Comparison of ENCODE assay signal across 40 cellular contexts in the genomic region with DNA sequence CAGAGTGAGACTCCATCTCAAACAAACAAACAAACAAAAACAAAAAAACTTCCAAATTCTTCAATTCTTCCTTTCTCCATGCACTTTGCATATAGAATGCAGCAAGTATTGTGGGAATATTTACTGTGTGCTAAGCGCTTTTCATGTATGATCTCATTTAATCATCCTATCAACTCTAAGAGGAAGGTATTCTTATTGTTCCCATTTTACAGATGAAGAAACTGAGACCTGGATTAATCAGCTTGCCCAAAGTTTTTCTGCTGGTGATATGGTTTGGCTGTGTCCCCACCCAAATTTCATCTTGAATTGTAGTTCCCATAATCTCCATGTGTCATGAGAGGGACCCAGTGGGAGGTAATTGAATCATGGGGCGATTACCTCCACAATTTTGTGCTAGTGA. TPM values are rescaled to one million over a fixed set of nuclear protein-coding genes. Genes with fewer than 3 reads are reported as not detected.
"Had no signal": no experiment of that assay in that cellular context is flagged by ENCODE, and none has a peak within 500 bp of the region (broad histone marks: within the 10 kb centered on the region; RNA-seq: fewer than 3 reads in every experiment).

No MANE protein-coding gene starts in this region.

- H3K4me1 ChIP-seq: adrenal gland, ascending aorta, body of pancreas, breast epithelium had no signal

- H3K36me3 Mint-ChIP-seq: activated naive CD4-positive, alpha-beta T cell treated with anti-CD3 and anti-CD28 coated beads, Interleukin-2, amount 10 ng/mL, durations not matched to agents 7 days and 5 days; activated naive CD4-positive, alpha-beta T cell treated with anti-CD3 and anti-CD28 coated beads, Interleukin-2, amount 50 U/mL, for 24 hours; activated naive CD4-positive, alpha-beta T cell treated with anti-CD3 and anti-CD28 coated beads, Interleukin-2, amount 50 U/mL, for 72 hours; activated naive CD8-positive, alpha-beta T cell; activated naive CD8-positive, alpha-beta T cell treated with anti-CD3 and anti-CD28 coated beads for 36 hours; activated naive CD8-positive, alpha-beta T cell treated with anti-CD3 and anti-CD28 coated beads, Interleukin-2, amount 10 ng/mL, durations not matched to agents 7 days and 5 days; brain had no signal

- DNase-seq: activated effector memory CD4-positive, alpha-beta T cell treated with anti-CD3 and anti-CD28 coated beads, Interleukin-2, amount 50 U/mL, for 16 hours; activated effector memory CD4-positive, alpha-beta T cell treated with Interleukin-2 at 50 U/mL for 16 hours; activated gamma-delta T cell; activated gamma-delta T cell treated with Interleukin-2 at 50 U/mL for 16 hours; activated naive CD4-positive, alpha-beta T cell; activated naive CD4-positive, alpha-beta T cell treated with anti-CD3 and anti-CD28 coated beads for 36 hours; activated naive CD4-positive, alpha-beta T cell treated with anti-CD3 and anti-CD28 coated beads, Interleukin-2, amount 10 ng/mL, durations not matched to agents 7 days and 5 days; activated naive CD4-positive, alpha-beta T cell treated with anti-CD3 and anti-CD28 coated beads, Interleukin-2, amount 50 U/mL, for 16 hours; activated naive CD4-positive, alpha-beta T cell treated with Interleukin-2 at 50 U/mL for 16 hours; activated naive CD8-positive, alpha-beta T cell treated with anti-CD3 and anti-CD28 coated beads for 36 hours; activated naive CD8-positive, alpha-beta T cell treated with anti-CD3 and anti-CD28 coated beads, Interleukin-2, amount 10 ng/mL, durations not matched to agents 7 days and 5 days; activated naive CD8-positive, alpha-beta T cell treated with anti-CD3 and anti-CD28 coated beads, Interleukin-2, amount 50 U/mL, for 24 hours; activated T-cell treated with anti-CD3 and anti-CD28 coated beads, Interleukin-2, amount 50 U/mL, for 1 hour; activated T-cell treated with anti-CD3 and anti-CD28 coated beads, Interleukin-2, amount 50 U/mL, for 24 hours; activated T-cell treated with anti-CD3 and anti-CD28 coated beads, Interleukin-2, amount 50 U/mL, for 4 hours; activated T-cell treated with anti-CD3 and anti-CD28 coated beads, Interleukin-2, amount 50 U/mL, for 48 hours; activated T-cell treated with anti-CD3 and anti-CD28 coated beads, Interleukin-2, amount 50 U/mL, for 72 hours; adrenal gland; amniotic stem cell; amygdala; anterior cingulate cortex; aorta; body of pancreas; brain microvascular endothelial cell; caudate nucleus; central memory CD4-positive, alpha-beta T cell; cerebellar nuclear complex had no signal

- H3K27me3 Mint-ChIP-seq: brain had no signal

- H3K9me3 ChIP-seq: adrenal gland, ascending aorta, breast epithelium had no signal

- H3K9me3 Mint-ChIP-seq: activated naive CD4-positive, alpha-beta T cell treated with anti-CD3 and anti-CD28 coated beads for 36 hours; activated naive CD4-positive, alpha-beta T cell treated with anti-CD3 and anti-CD28 coated beads, Interleukin-2, amount 10 ng/mL, durations not matched to agents 7 days and 5 days; activated naive CD4-positive, alpha-beta T cell treated with anti-CD3 and anti-CD28 coated beads, Interleukin-2, amount 50 U/mL, for 24 hours; activated naive CD8-positive, alpha-beta T cell treated with anti-CD3 and anti-CD28 coated beads for 36 hours; activated naive CD8-positive, alpha-beta T cell treated with anti-CD3 and anti-CD28 coated beads, Interleukin-2, amount 10 ng/mL, durations not matched to agents 7 days and 5 days; activated naive CD8-positive, alpha-beta T cell treated with anti-CD3 and anti-CD28 coated beads, Interleukin-2, amount 50 U/mL, for 24 hours; activated T-cell treated with anti-CD3 and anti-CD28 coated beads, Interleukin-2, amount 50 U/mL, for 24 hours; activated T-cell treated with anti-CD3 and anti-CD28 coated beads, Interleukin-2, amount 50 U/mL, for 4 hours; activated T-cell treated with anti-CD3 and anti-CD28 coated beads, Interleukin-2, amount 50 U/mL, for 72 hours; activated T-helper 1 cell treated with anti-CD3 and anti-CD28 coated beads, Interleukin-12 subunit alpha, Interleukin-12 subunit beta, Interleukin-2, Interleukin-4 antibody, amounts not matched to agents 30 ng/mL and 10 ng/mL and 1 ng/mL, durations not matched to agents 14 hours and 24 hours and 36 hours; activated T-helper 17 cell treated with anti-CD3 and anti-CD28 coated beads, Interleukin-2, amount 50 U/mL, for 72 hours; activated T-helper 2 cell treated with anti-CD3 and anti-CD28 coated beads, Interferon-gamma antibody, Interleukin-2, Interleukin-4, amounts not matched to agents 10 μg/mL and 5 μg/mL and 100 μg/mL, durations not matched to agents 14 hours and 24 hours and 36 hours; central memory CD8-positive, alpha-beta T cell had no signal

- H3K4me3 ChIP-seq: adrenal gland, ascending aorta, body of pancreas, breast epithelium, cardiac muscle cell had no signal

- ATAC-seq: activated naive CD4-positive, alpha-beta T cell treated with anti-CD3 and anti-CD28 coated beads, Interleukin-2, amount 50 U/mL, for 72 hours; activated naive CD8-positive, alpha-beta T cell treated with anti-CD3 and anti-CD28 coated beads, Interleukin-2, amount 50 U/mL, for 24 hours; activated T-cell treated with anti-CD3 and anti-CD28 coated beads, Interleukin-2, amount 50 U/mL, for 4 hours; activated T-cell treated with anti-CD3 and anti-CD28 coated beads, Interleukin-2, amount 50 U/mL, for 72 hours; activated T-helper 17 cell treated with anti-CD3 and anti-CD28 coated beads, Interleukin-2, amount 50 U/mL, for 72 hours; body of pancreas had no signal

- FAIRE-seq: astrocyte, bronchial epithelial cell had no signal

- H3K27ac ChIP-seq: adrenal gland, ascending aorta, body of pancreas, brain microvascular endothelial cell, breast epithelium, cardiac muscle cell had no signal

- H3K4me3 Mint-ChIP-seq: activated naive CD4-positive, alpha-beta T cell treated with anti-CD3 and anti-CD28 coated beads for 36 hours; activated naive CD4-positive, alpha-beta T cell treated with anti-CD3 and anti-CD28 coated beads, Interleukin-2, amount 10 ng/mL, durations not matched to agents 7 days and 5 days; activated naive CD4-positive, alpha-beta T cell treated with anti-CD3 and anti-CD28 coated beads, Interleukin-2, amount 50 U/mL, for 24 hours; activated naive CD8-positive, alpha-beta T cell; activated naive CD8-positive, alpha-beta T cell treated with anti-CD3 and anti-CD28 coated beads for 36 hours; activated naive CD8-positive, alpha-beta T cell treated with anti-CD3 and anti-CD28 coated beads, Interleukin-2, amount 10 ng/mL, durations not matched to agents 7 days and 5 days; activated naive CD8-positive, alpha-beta T cell treated with anti-CD3 and anti-CD28 coated beads, Interleukin-2, amount 50 U/mL, for 24 hours; activated T-cell treated with anti-CD3 and anti-CD28 coated beads, Interleukin-2, amount 50 U/mL, for 24 hours; activated T-cell treated with anti-CD3 and anti-CD28 coated beads, Interleukin-2, amount 50 U/mL, for 4 hours; activated T-cell treated with anti-CD3 and anti-CD28 coated beads, Interleukin-2, amount 50 U/mL, for 72 hours; activated T-helper 1 cell treated with anti-CD3 and anti-CD28 coated beads, Interleukin-12 subunit alpha, Interleukin-12 subunit beta, Interleukin-2, Interleukin-4 antibody, amounts not matched to agents 30 ng/mL and 10 ng/mL and 1 ng/mL, durations not matched to agents 14 hours and 24 hours and 36 hours; activated T-helper 17 cell treated with anti-CD3 and anti-CD28 coated beads, Interleukin-2, amount 50 U/mL, for 72 hours; central memory CD8-positive, alpha-beta T cell had no signal

- H3K27me3 ChIP-seq: adrenal gland, ascending aorta, body of pancreas, cardiac muscle cell had no signal

- H3K4me1 Mint-ChIP-seq: activated naive CD4-positive, alpha-beta T cell treated with anti-CD3 and anti-CD28 coated beads, Interleukin-2, amount 10 ng/mL, durations not matched to agents 7 days and 5 days; activated naive CD4-positive, alpha-beta T cell treated with anti-CD3 and anti-CD28 coated beads, Interleukin-2, amount 50 U/mL, for 24 hours; activated T-helper 17 cell treated with anti-CD3 and anti-CD28 coated beads, Interleukin-2, amount 50 U/mL, for 72 hours; central memory CD8-positive, alpha-beta T cell had no signal

- H3K36me3 ChIP-seq: adrenal gland, ascending aorta, brain microvascular endothelial cell, breast epithelium, cardiac muscle cell had no signal

- H3K27ac Mint-ChIP-seq: activated naive CD4-positive, alpha-beta T cell treated with anti-CD3 and anti-CD28 coated beads for 36 hours; activated naive CD4-positive, alpha-beta T cell treated with anti-CD3 and anti-CD28 coated beads, Interleukin-2, amount 10 ng/mL, durations not matched to agents 7 days and 5 days; activated naive CD4-positive, alpha-beta T cell treated with anti-CD3 and anti-CD28 coated beads, Interleukin-2, amount 50 U/mL, for 24 hours; activated naive CD4-positive, alpha-beta T cell treated with anti-CD3 and anti-CD28 coated beads, Interleukin-2, amount 50 U/mL, for 72 hours; activated naive CD8-positive, alpha-beta T cell; activated naive CD8-positive, alpha-beta T cell treated with anti-CD3 and anti-CD28 coated beads for 36 hours; activated naive CD8-positive, alpha-beta T cell treated with anti-CD3 and anti-CD28 coated beads, Interleukin-2, amount 10 ng/mL, durations not matched to agents 7 days and 5 days; activated naive CD8-positive, alpha-beta T cell treated with anti-CD3 and anti-CD28 coated beads, Interleukin-2, amount 50 U/mL, for 24 hours; activated T-cell treated with anti-CD3 and anti-CD28 coated beads, Interleukin-2, amount 50 U/mL, for 24 hours; activated T-cell treated with anti-CD3 and anti-CD28 coated beads, Interleukin-2, amount 50 U/mL, for 72 hours; activated T-helper 1 cell treated with anti-CD3 and anti-CD28 coated beads, Interleukin-12 subunit alpha, Interleukin-12 subunit beta, Interleukin-2, Interleukin-4 antibody, amounts not matched to agents 30 ng/mL and 10 ng/mL and 1 ng/mL, durations not matched to agents 14 hours and 24 hours and 36 hours; activated T-helper 17 cell treated with anti-CD3 and anti-CD28 coated beads, Interleukin-2, amount 50 U/mL, for 72 hours; activated T-helper 2 cell treated with anti-CD3 and anti-CD28 coated beads, Interferon-gamma antibody, Interleukin-2, Interleukin-4, amounts not matched to agents 10 μg/mL and 5 μg/mL and 100 μg/mL, durations not matched to agents 14 hours and 24 hours and 36 hours had no signal

RNA-seq across cellular contexts. Expression of gene KCNG1, which starts 56.6 kb away (rescaled TPM):
- total RNA-seq: activated naive CD8-positive, alpha-beta T cell treated with anti-CD3 and anti-CD28 coated beads, Interleukin-2, amount 10 ng/mL, durations not matched to agents 7 days and 5 days had no signal
